8 cellular contexts compared by ENCODE assay signal in genomic region chr6:85679445-85680123, GRCh38. TPM values are rescaled to one million over a fixed set of nuclear protein-coding genes. Genes with fewer than 3 reads are reported as not detected.
A peak's percentile ranks its signal among the peaks of the same experiment; 100 is the strongest.
DNase-seq lines count a peak whose midpoint lies in the region; ATAC-seq and TF ChIP-seq lines count a peak whose summit lies in the region.

No MANE protein-coding gene starts in this region.

- peaks cover 5% of the 10 kb centered on the region for H3K36me3 ChIP-seq in CD4-positive, CD25-positive, alpha-beta regulatory T cell (ENCODE audit: control insufficient read depth, insufficient read depth, low read length)
- H3K36me3 ChIP-seq in Karpas-422 (ENCODE audit: insufficient read depth, low read length) = peaks cover 28% of the 10 kb centered on the region

- H3K9me3 ChIP-seq in CD4-positive, CD25-positive, alpha-beta regulatory T cell (ENCODE audit: control insufficient read depth in 2 of 2, low read length in 2 of 2) = no peaks in the 10 kb centered on the region
- no peaks in the 10 kb centered on the region for H3K9me3 ChIP-seq in Karpas-422 (ENCODE audit: low read length)

- peaks cover 5% of the 10 kb centered on the region for H3K27me3 Mint-ChIP-seq in CD4-positive, CD25-positive, alpha-beta regulatory T cell
- H3K27me3 Mint-ChIP-seq in MCF 10A (ENCODE audit: insufficient read depth, unreplicated experiment) (no peaks in the 10 kb centered on the region), naive B cell (no peaks in the 10 kb centered on the region)

- peaks cover 28% of the 10 kb centered on the region for H3K79me2 ChIP-seq in Karpas-422 (ENCODE audit: low read length)

- H3K4me3 ChIP-seq in CD4-positive, CD25-positive, alpha-beta regulatory T cell (ENCODE audit: low read depth, low read length) = peak overlapping the region; percentile 85
- peak overlapping the region; percentile 93 for H3K4me3 ChIP-seq in Karpas-422 (ENCODE audit: low read length)

- no peaks in the 10 kb centered on the region for H3K9me2 ChIP-seq in Karpas-422 (replicated peaks; ENCODE audit: insufficient read depth, low read length)

- peaks cover 35% of the 10 kb centered on the region for H3K4me1 ChIP-seq in CD4-positive, CD25-positive, alpha-beta regulatory T cell (ENCODE audit: control insufficient read depth, insufficient read depth, low read length, poor library complexity, severe bottlenecking)
- H3K4me1 ChIP-seq in Karpas-422 (ENCODE audit: low read length) = peaks cover 34% of the 10 kb centered on the region

- H3K9ac ChIP-seq in Karpas-422 (ENCODE audit: low read length) = peak overlapping the region; percentile 93

- intact Hi-C loops in MCF 10A (cut with micrococcal nuclease) = loop anchor here (5.0 to 10.0 kb wide), 3 partner anchors 55 to 322 kb away; partner anchors contain the start of gene SNX14

- TSS peak; percentile 65 for BruUV-seq in MCF 10A (replicated peaks; lab: Mats Ljungman, UMichigan)

- H4K20me1 ChIP-seq in Karpas-422 (ENCODE audit: insufficient read depth, low read depth, low read length) = peaks cover 30% of the 10 kb centered on the region

- peak overlapping the region; percentile 91 for H2AFZ ChIP-seq in Karpas-422 (ENCODE audit: low read length)

- H3K4me3 Mint-ChIP-seq in CD4-positive, CD25-positive, alpha-beta regulatory T cell = peak overlapping the region; percentile 96 to 99 (median 98)
- H3K4me3 Mint-ChIP-seq in MCF 10A (ENCODE audit: unreplicated experiment) (peak overlapping the region; percentile 97), naive B cell (peak overlapping the region; percentile 94 to 100 (median 98))

- TF ChIP-seq CTCF in MCF 10A (IDR thresholded peaks at IDR 0.05; ENCODE audit: unreplicated experiment) = no peak

- CTCF ChIA-PET in MCF 10A (lab: Yijun Ruan, JAX) = interaction anchor here (5.1 kb wide), 1 partner anchor 38 kb away, joined by 69 read pairs; the partner anchor contains the start of gene SYNCRIP

- no peak for ATAC-seq in CD4-positive, CD25-positive, alpha-beta regulatory T cell (ENCODE audit: low read depth in 2 of 2)
- ATAC-seq in naive B cell (ENCODE audit: low read depth in 2 of 2) = no peak

- H3K9me3 Mint-ChIP-seq in CD4-positive, CD25-positive, alpha-beta regulatory T cell = peaks cover 0 to 1% (median 0%) of the 10 kb centered on the region in 7 donors
- H3K9me3 Mint-ChIP-seq in MCF 10A (ENCODE audit: unreplicated experiment) = no peaks in the 10 kb centered on the region
- peaks cover 0 to 6% (median 0%) of the 10 kb centered on the region in 7 donors for H3K9me3 Mint-ChIP-seq in naive B cell

- POLR2A ChIA-PET in MCF 10A (lab: Yijun Ruan, JAX) = interaction anchor here (0.6 to 10.9 kb wide), 21 partner anchors 9 to 1477 kb away, joined by 3 to 889 read pairs (median 5); partner anchors contain the start of genes SNX14 and SYNCRIP

- no peaks in the 10 kb centered on the region for H3K27me3 ChIP-seq in CD4-positive, CD25-positive, alpha-beta regulatory T cell (ENCODE audit: control insufficient read depth, insufficient read depth, low read length)
- H3K27me3 ChIP-seq in Karpas-422 (ENCODE audit: low read length) = no peaks in the 10 kb centered on the region

- H3K4me1 Mint-ChIP-seq in CD4-positive, CD25-positive, alpha-beta regulatory T cell = peaks cover 19 to 38% (median 32%) of the 10 kb centered on the region in 4 donors
- H3K4me1 Mint-ChIP-seq in MCF 10A (ENCODE audit: insufficient read depth, unreplicated experiment) (peaks cover 25% of the 10 kb centered on the region), naive B cell (peaks cover 27 to 40% (median 39%) of the 10 kb centered on the region in 3 donors)

- H3K36me3 Mint-ChIP-seq in CD4-positive, CD25-positive, alpha-beta regulatory T cell = peaks cover 20% of the 10 kb centered on the region
- H3K36me3 Mint-ChIP-seq in MCF 10A (ENCODE audit: insufficient read depth, unreplicated experiment) (peaks cover 42% of the 10 kb centered on the region), naive B cell (peaks cover 7 to 11% of the 10 kb centered on the region in 2 donors)

- H3K27ac ChIP-seq in CD4-positive, CD25-positive, alpha-beta regulatory T cell (ENCODE audit: insufficient read depth, low read length, poor library complexity, severe bottlenecking) = peak overlapping the region; percentile 93
- H3K27ac ChIP-seq in Karpas-422 (ENCODE audit: low read length) = peak overlapping the region; percentile 83; the same call in 1 of the 2 replicates

- peak overlapping the region; percentile 89 for H3K4me2 ChIP-seq in Karpas-422 (ENCODE audit: low read depth, low read length, poor library complexity, severe bottlenecking)

- DNase-seq in CD4-positive, CD25-positive, alpha-beta regulatory T cell = peak in 1 of 3 donors; percentile 38
- no peak for DNase-seq in Karpas-422
- no peak for DNase-seq in MCF 10A (ENCODE audit: unreplicated experiment)
- DNase-seq in naive B cell = no peak
- no peak for DNase-seq in stimulated activated CD4-positive, alpha-beta T cell treated with anti-CD3 and anti-CD28 coated beads, Interleukin-1b, Interleukin-23, amount 100 ng/mL, for 48 hours
- DNase-seq in SKM-1 (lab: John Stamatoyannopoulos, UW; ENCODE audit: unreplicated experiment) = no peak
- DNase-seq in dedifferentiated amniotic fluid mesenchymal stem cell (ENCODE audit: extremely low spot score) = no peak
- DNase-seq in HT-29 (ENCODE audit: low spot score) = no peak

- H3K27ac Mint-ChIP-seq in CD4-positive, CD25-positive, alpha-beta regulatory T cell = peak overlapping the region; percentile 79 to 100 (median 100)
- H3K27ac Mint-ChIP-seq in MCF 10A (ENCODE audit: low read depth, unreplicated experiment) (peak overlapping the region; percentile 98), naive B cell (peak overlapping the region in 4 of 6 donors; percentile 49 to 100 (median 83))

RNA-seq across cellular contexts. Expression of gene SYNCRIP, which starts 36.9 kb away (rescaled TPM):
- 82.3 TPM for total RNA-seq in CD4-positive, CD25-positive, alpha-beta regulatory T cell
- polyA plus RNA-seq in CD4-positive, CD25-positive, alpha-beta regulatory T cell = 10 to 100 TPM; 56.4 to 76.5 (median 71.0) TPM
- 73.4 and 99.4 TPM in 2 replicates for total RNA-seq in Karpas-422 (2014; rRNA removed; shearing (Covaris generic); ENCODE audit: low replicate concordance)
- total RNA-seq in MCF 10A (2022) = 126 and 161 TPM in 2 replicates
- polyA plus RNA-seq in naive B cell (ENCODE audit: low read depth in 6 of 6) = 10 to 100 TPM; 12.0 to 64.0 (median 54.9) TPM
- total RNA-seq in HT-29 (2014; rRNA removed; shearing (Covaris generic)) = 59.2 and 66.4 TPM in 2 replicates
